39 cellular contexts compared by ENCODE assay signal in the genomic region with DNA sequence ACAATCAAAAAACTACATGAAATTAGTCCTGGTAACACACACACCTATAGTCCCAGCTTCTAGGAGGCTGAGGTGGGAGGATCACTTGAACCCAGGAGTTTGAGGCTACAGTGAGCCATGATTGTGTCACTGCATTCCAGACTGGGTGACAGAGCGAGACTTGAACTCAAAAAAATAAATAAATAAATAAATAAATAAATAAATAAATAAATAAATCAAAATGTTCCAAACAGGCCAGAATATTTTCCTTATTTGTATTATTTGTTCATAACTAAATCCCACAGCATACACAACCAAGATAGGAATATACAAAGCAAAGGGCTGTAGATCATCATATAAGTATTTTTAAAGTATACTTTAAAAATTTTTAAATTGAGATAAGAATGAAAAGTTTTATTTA.
"Had no signal": no experiment of that assay in that cellular context is flagged by ENCODE, and none has a peak within 500 bp of the region (broad histone marks: within the 10 kb centered on the region; RNA-seq: fewer than 3 reads in every experiment).

No MANE protein-coding gene starts in this region.

- H3K27ac ChIP-seq: adrenal gland, ascending aorta, body of pancreas, brain microvascular endothelial cell, breast epithelium, cardiac muscle cell had no signal

- H3K9me3 Mint-ChIP-seq: activated naive CD4-positive, alpha-beta T cell treated with anti-CD3 and anti-CD28 coated beads, Interleukin-2, amount 50 U/mL, for 24 hours; brain had no signal

- H3K27me3 Mint-ChIP-seq: activated naive CD4-positive, alpha-beta T cell treated with anti-CD3 and anti-CD28 coated beads, Interleukin-2, amount 10 ng/mL, durations not matched to agents 7 days and 5 days; activated naive CD4-positive, alpha-beta T cell treated with anti-CD3 and anti-CD28 coated beads, Interleukin-2, amount 50 U/mL, for 24 hours; activated naive CD8-positive, alpha-beta T cell; activated naive CD8-positive, alpha-beta T cell treated with anti-CD3 and anti-CD28 coated beads for 36 hours; activated naive CD8-positive, alpha-beta T cell treated with anti-CD3 and anti-CD28 coated beads, Interleukin-2, amount 10 ng/mL, durations not matched to agents 7 days and 5 days; activated naive CD8-positive, alpha-beta T cell treated with anti-CD3 and anti-CD28 coated beads, Interleukin-2, amount 50 U/mL, for 24 hours; activated T-helper 17 cell treated with anti-CD3 and anti-CD28 coated beads, Interleukin-2, amount 50 U/mL, for 72 hours; brain; central memory CD8-positive, alpha-beta T cell had no signal

- H3K36me3 ChIP-seq: adrenal gland, ascending aorta, brain microvascular endothelial cell, breast epithelium, cardiac muscle cell had no signal

- ATAC-seq: activated naive CD4-positive, alpha-beta T cell treated with anti-CD3 and anti-CD28 coated beads, Interleukin-2, amount 50 U/mL, for 72 hours; activated naive CD8-positive, alpha-beta T cell treated with anti-CD3 and anti-CD28 coated beads, Interleukin-2, amount 50 U/mL, for 24 hours; activated T-cell treated with anti-CD3 and anti-CD28 coated beads, Interleukin-2, amount 50 U/mL, for 4 hours; activated T-cell treated with anti-CD3 and anti-CD28 coated beads, Interleukin-2, amount 50 U/mL, for 72 hours; activated T-helper 17 cell treated with anti-CD3 and anti-CD28 coated beads, Interleukin-2, amount 50 U/mL, for 72 hours; body of pancreas had no signal

- H3K9me3 ChIP-seq: adrenal gland, ascending aorta, body of pancreas, breast epithelium had no signal

- H3K27ac Mint-ChIP-seq: activated naive CD4-positive, alpha-beta T cell treated with anti-CD3 and anti-CD28 coated beads for 36 hours; activated naive CD4-positive, alpha-beta T cell treated with anti-CD3 and anti-CD28 coated beads, Interleukin-2, amount 10 ng/mL, durations not matched to agents 7 days and 5 days; activated naive CD4-positive, alpha-beta T cell treated with anti-CD3 and anti-CD28 coated beads, Interleukin-2, amount 50 U/mL, for 24 hours; activated naive CD4-positive, alpha-beta T cell treated with anti-CD3 and anti-CD28 coated beads, Interleukin-2, amount 50 U/mL, for 72 hours; activated naive CD8-positive, alpha-beta T cell; activated naive CD8-positive, alpha-beta T cell treated with anti-CD3 and anti-CD28 coated beads for 36 hours; activated naive CD8-positive, alpha-beta T cell treated with anti-CD3 and anti-CD28 coated beads, Interleukin-2, amount 10 ng/mL, durations not matched to agents 7 days and 5 days; activated naive CD8-positive, alpha-beta T cell treated with anti-CD3 and anti-CD28 coated beads, Interleukin-2, amount 50 U/mL, for 24 hours; activated T-cell treated with anti-CD3 and anti-CD28 coated beads, Interleukin-2, amount 50 U/mL, for 72 hours; activated T-helper 1 cell treated with anti-CD3 and anti-CD28 coated beads, Interleukin-12 subunit alpha, Interleukin-12 subunit beta, Interleukin-2, Interleukin-4 antibody, amounts not matched to agents 30 ng/mL and 10 ng/mL and 1 ng/mL, durations not matched to agents 14 hours and 24 hours and 36 hours; activated T-helper 17 cell treated with anti-CD3 and anti-CD28 coated beads, Interleukin-2, amount 50 U/mL, for 72 hours; activated T-helper 2 cell treated with anti-CD3 and anti-CD28 coated beads, Interferon-gamma antibody, Interleukin-2, Interleukin-4, amounts not matched to agents 10 μg/mL and 5 μg/mL and 100 μg/mL, durations not matched to agents 14 hours and 24 hours and 36 hours; brain had no signal

- H3K36me3 Mint-ChIP-seq: activated naive CD4-positive, alpha-beta T cell treated with anti-CD3 and anti-CD28 coated beads, Interleukin-2, amount 10 ng/mL, durations not matched to agents 7 days and 5 days; activated naive CD4-positive, alpha-beta T cell treated with anti-CD3 and anti-CD28 coated beads, Interleukin-2, amount 50 U/mL, for 24 hours; activated naive CD8-positive, alpha-beta T cell; activated naive CD8-positive, alpha-beta T cell treated with anti-CD3 and anti-CD28 coated beads for 36 hours; activated naive CD8-positive, alpha-beta T cell treated with anti-CD3 and anti-CD28 coated beads, Interleukin-2, amount 10 ng/mL, durations not matched to agents 7 days and 5 days; brain had no signal

- FAIRE-seq: astrocyte, bronchial epithelial cell had no signal

- H3K4me1 ChIP-seq: adrenal gland, ascending aorta, body of pancreas, breast epithelium had no signal

- H3K4me1 Mint-ChIP-seq: activated naive CD4-positive, alpha-beta T cell treated with anti-CD3 and anti-CD28 coated beads, Interleukin-2, amount 10 ng/mL, durations not matched to agents 7 days and 5 days; activated naive CD4-positive, alpha-beta T cell treated with anti-CD3 and anti-CD28 coated beads, Interleukin-2, amount 50 U/mL, for 24 hours; activated naive CD8-positive, alpha-beta T cell treated with anti-CD3 and anti-CD28 coated beads for 36 hours; activated naive CD8-positive, alpha-beta T cell treated with anti-CD3 and anti-CD28 coated beads, Interleukin-2, amount 10 ng/mL, durations not matched to agents 7 days and 5 days; activated naive CD8-positive, alpha-beta T cell treated with anti-CD3 and anti-CD28 coated beads, Interleukin-2, amount 50 U/mL, for 24 hours; activated T-helper 17 cell treated with anti-CD3 and anti-CD28 coated beads, Interleukin-2, amount 50 U/mL, for 72 hours; brain; central memory CD8-positive, alpha-beta T cell had no signal

- DNase-seq: activated effector memory CD4-positive, alpha-beta T cell treated with anti-CD3 and anti-CD28 coated beads, Interleukin-2, amount 50 U/mL, for 16 hours; activated effector memory CD4-positive, alpha-beta T cell treated with Interleukin-2 at 50 U/mL for 16 hours; activated gamma-delta T cell; activated gamma-delta T cell treated with Interleukin-2 at 50 U/mL for 16 hours; activated naive CD4-positive, alpha-beta T cell; activated naive CD4-positive, alpha-beta T cell treated with anti-CD3 and anti-CD28 coated beads for 36 hours; activated naive CD4-positive, alpha-beta T cell treated with anti-CD3 and anti-CD28 coated beads, Interleukin-2, amount 10 ng/mL, durations not matched to agents 7 days and 5 days; activated naive CD4-positive, alpha-beta T cell treated with anti-CD3 and anti-CD28 coated beads, Interleukin-2, amount 50 U/mL, for 16 hours; activated naive CD4-positive, alpha-beta T cell treated with Interleukin-2 at 50 U/mL for 16 hours; activated naive CD8-positive, alpha-beta T cell treated with anti-CD3 and anti-CD28 coated beads for 36 hours; activated naive CD8-positive, alpha-beta T cell treated with anti-CD3 and anti-CD28 coated beads, Interleukin-2, amount 10 ng/mL, durations not matched to agents 7 days and 5 days; activated naive CD8-positive, alpha-beta T cell treated with anti-CD3 and anti-CD28 coated beads, Interleukin-2, amount 50 U/mL, for 24 hours; activated T-cell treated with anti-CD3 and anti-CD28 coated beads, Interleukin-2, amount 50 U/mL, for 1 hour; activated T-cell treated with anti-CD3 and anti-CD28 coated beads, Interleukin-2, amount 50 U/mL, for 4 hours; activated T-cell treated with anti-CD3 and anti-CD28 coated beads, Interleukin-2, amount 50 U/mL, for 48 hours; activated T-cell treated with anti-CD3 and anti-CD28 coated beads, Interleukin-2, amount 50 U/mL, for 72 hours; adrenal gland; amniotic stem cell; amygdala; anterior cingulate cortex; aorta; body of pancreas; brain microvascular endothelial cell; caudate nucleus; central memory CD4-positive, alpha-beta T cell; cerebellar nuclear complex had no signal

- H3K4me3 ChIP-seq: adrenal gland, ascending aorta, body of pancreas, breast epithelium, cardiac muscle cell had no signal

- H3K4me3 Mint-ChIP-seq: activated naive CD4-positive, alpha-beta T cell treated with anti-CD3 and anti-CD28 coated beads for 36 hours; activated naive CD4-positive, alpha-beta T cell treated with anti-CD3 and anti-CD28 coated beads, Interleukin-2, amount 10 ng/mL, durations not matched to agents 7 days and 5 days; activated naive CD4-positive, alpha-beta T cell treated with anti-CD3 and anti-CD28 coated beads, Interleukin-2, amount 50 U/mL, for 24 hours; activated naive CD8-positive, alpha-beta T cell; activated naive CD8-positive, alpha-beta T cell treated with anti-CD3 and anti-CD28 coated beads for 36 hours; activated naive CD8-positive, alpha-beta T cell treated with anti-CD3 and anti-CD28 coated beads, Interleukin-2, amount 10 ng/mL, durations not matched to agents 7 days and 5 days; activated naive CD8-positive, alpha-beta T cell treated with anti-CD3 and anti-CD28 coated beads, Interleukin-2, amount 50 U/mL, for 24 hours; activated T-cell treated with anti-CD3 and anti-CD28 coated beads, Interleukin-2, amount 50 U/mL, for 4 hours; activated T-cell treated with anti-CD3 and anti-CD28 coated beads, Interleukin-2, amount 50 U/mL, for 72 hours; activated T-helper 1 cell treated with anti-CD3 and anti-CD28 coated beads, Interleukin-12 subunit alpha, Interleukin-12 subunit beta, Interleukin-2, Interleukin-4 antibody, amounts not matched to agents 30 ng/mL and 10 ng/mL and 1 ng/mL, durations not matched to agents 14 hours and 24 hours and 36 hours; activated T-helper 17 cell treated with anti-CD3 and anti-CD28 coated beads, Interleukin-2, amount 50 U/mL, for 72 hours; brain; central memory CD8-positive, alpha-beta T cell had no signal
